In the genomic region with DNA sequence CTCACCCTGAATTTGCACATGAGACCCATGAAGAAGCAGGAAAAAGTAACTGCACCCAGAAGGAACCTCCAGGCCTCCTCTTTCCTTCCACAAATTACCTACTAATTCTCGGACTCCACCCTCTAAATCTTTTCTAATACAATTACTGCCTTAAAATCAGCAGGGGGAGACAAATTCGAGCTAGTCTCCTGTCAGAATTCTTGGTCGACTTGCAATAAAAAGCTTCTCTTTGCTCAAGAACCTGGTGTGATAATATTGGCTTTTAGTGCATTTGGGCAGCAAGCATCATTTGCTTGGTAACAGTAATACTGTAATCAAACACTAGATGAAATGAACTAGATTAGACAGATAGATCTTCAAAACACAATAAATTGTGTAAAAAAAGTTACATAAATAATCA, we compare ENCODE assay signal across 1 cellular context.
TF ChIP-seq lines count a peak whose summit lies in the region.

No MANE protein-coding gene starts in this region.

TF ChIP-seq in H1, 55 proteins besides CTCF, POLR2A, EP300 and RAD21 (continued from another document):
- TF ChIP-seq SIN3A (conservative IDR thresholded peaks at IDR 0.05 in 1 of 2, IDR thresholded peaks at IDR 0.05 in 1 of 2; ENCODE audit: low read depth in 1 of 2, low read length in 2 of 2), result no peak
